Comparison of ENCODE assay signal across 18 cellular contexts in the genomic region with DNA sequence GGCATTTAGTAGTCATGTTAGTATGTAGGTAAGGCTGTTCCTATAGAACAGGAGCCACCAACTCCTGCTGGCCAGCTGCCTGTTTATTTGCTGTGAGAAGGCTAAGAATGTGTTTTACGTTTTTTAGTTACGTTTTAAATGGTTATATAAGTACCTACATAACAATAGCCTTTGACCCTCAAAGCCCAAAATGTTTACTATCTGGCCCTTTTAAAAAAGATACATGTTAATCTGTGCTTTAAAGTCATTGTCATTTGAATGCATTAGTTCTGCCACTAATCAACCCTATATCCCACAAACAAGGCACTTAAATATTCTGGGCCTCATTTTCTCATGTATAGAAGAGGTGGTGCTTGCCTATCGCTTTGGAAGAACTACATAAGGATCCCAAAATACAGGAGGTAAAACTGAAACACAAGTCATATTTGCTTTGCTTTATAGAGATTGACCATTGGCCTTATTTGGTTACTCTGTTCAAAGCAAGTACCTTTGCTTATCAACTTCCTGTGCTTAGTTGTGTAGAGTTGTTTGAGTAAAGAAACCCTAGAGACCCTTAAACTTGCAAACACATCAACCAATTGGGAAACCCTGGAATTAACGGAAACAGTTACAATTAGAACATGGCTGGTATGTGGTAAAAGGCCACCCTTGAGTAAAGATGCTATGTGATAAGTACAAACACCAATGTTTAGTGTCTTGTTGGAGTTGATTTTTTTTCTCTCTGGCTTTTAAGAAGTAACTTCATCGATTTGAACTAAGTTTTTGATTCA. TPM values are rescaled to one million over a fixed set of nuclear protein-coding genes. Genes with fewer than 3 reads are reported as not detected.
DNase-seq lines count a peak whose midpoint lies in the region; ATAC-seq and TF ChIP-seq lines count a peak whose summit lies in the region.
"Had no signal": no experiment of that assay in that cellular context is flagged by ENCODE, and none has a peak within 500 bp of the region (broad histone marks: within the 10 kb centered on the region; RNA-seq: fewer than 3 reads in every experiment).

No MANE protein-coding gene starts in this region.

- POLR2A ChIA-PET in CD4-positive, alpha-beta T cell (lab: Charles Lee), result no interaction called here

- H3K27ac Mint-ChIP-seq in CD4-positive, alpha-beta T cell, result peak overlapping the region; percentile 55
- no peak overlapping the region for H3K27ac Mint-ChIP-seq in endothelial cell (ENCODE audit: unreplicated experiment)
- no peak overlapping the region for H3K27ac Mint-ChIP-seq in nephron progenitor cell

- H3K9ac ChIP-seq in HUES48 (ENCODE audit: low read depth, low read length), result no peak overlapping the region

- H3K4me3 Mint-ChIP-seq in CD4-positive, alpha-beta T cell, result no peak overlapping the region
- peak overlapping the region; percentile 39 for H3K4me3 Mint-ChIP-seq in endothelial cell (ENCODE audit: unreplicated experiment)
- H3K4me3 Mint-ChIP-seq in nephron progenitor cell, result no peak overlapping the region
- H3K4me3 Mint-ChIP-seq: CD4-positive, CD25-positive, alpha-beta regulatory T cell had no signal

- CTCF ChIA-PET in CD4-positive, alpha-beta T cell (lab: Charles Lee), result no interaction called here

- H3K27me3 ChIP-seq in CD4-positive, alpha-beta T cell (ENCODE audit: control insufficient read depth, insufficient read depth, low read length), result no peaks in the 10 kb centered on the region
- H3K27me3 ChIP-seq in HUES48 (ENCODE audit: control insufficient read depth, insufficient read depth, low read length) (no peaks in the 10 kb centered on the region), lower lobe of right lung (ENCODE audit: low read depth) (no peaks in the 10 kb centered on the region)

- ATAC-seq in CD4-positive, alpha-beta T cell (ENCODE audit: poor library complexity), result no peak
- ATAC-seq in lower lobe of right lung (peak; percentile 70 to 88), HG02763 (IDR thresholded peaks at IDR 0.05; ENCODE audit: unreplicated experiment) (no peak)
- ATAC-seq: Right ventricle myocardium inferior had no signal

- TF ChIP-seq CTCF in CD4-positive, alpha-beta T cell (IDR thresholded peaks at IDR 0.05), result no peak
- no peak for TF ChIP-seq CTCF in endothelial cell (IDR thresholded peaks at IDR 0.05; ENCODE audit: unreplicated experiment)
- no peak for TF ChIP-seq CTCF in lower lobe of right lung (IDR thresholded peaks at IDR 0.05)
- TF ChIP-seq CTCF in nephron progenitor cell (IDR thresholded peaks at IDR 0.05), result no peak

- H3K36me3 Mint-ChIP-seq in CD4-positive, alpha-beta T cell (ENCODE audit: low read depth), result peaks cover 70% of the 10 kb centered on the region
- H3K36me3 Mint-ChIP-seq in endothelial cell (ENCODE audit: low read depth, unreplicated experiment) (peaks cover 36% of the 10 kb centered on the region), nephron progenitor cell (ENCODE audit: low read depth) (peaks cover 75% of the 10 kb centered on the region)

- H3K4me3 ChIP-seq in HUES48 (ENCODE audit: low read depth, low read length) (no peak overlapping the region), lower lobe of right lung (no peak overlapping the region)
- H3K4me3 ChIP-seq: SK-N-MC had no signal

- peaks cover 2% of the 10 kb centered on the region for H3K9me3 Mint-ChIP-seq in CD4-positive, alpha-beta T cell
- no peaks in the 10 kb centered on the region for H3K9me3 Mint-ChIP-seq in endothelial cell (ENCODE audit: unreplicated experiment)
- no peaks in the 10 kb centered on the region for H3K9me3 Mint-ChIP-seq in nephron progenitor cell

- H3K36me3 ChIP-seq in HUES48 (ENCODE audit: control insufficient read depth, insufficient read depth, low read length) (peaks cover 36% of the 10 kb centered on the region), lower lobe of right lung (peaks cover 69% of the 10 kb centered on the region)

- no peaks in the 10 kb centered on the region for H3K9me3 ChIP-seq in CD4-positive, alpha-beta T cell (ENCODE audit: control insufficient read depth, low read length)
- no peaks in the 10 kb centered on the region for H3K9me3 ChIP-seq in HUES48 (ENCODE audit: control insufficient read depth, insufficient read depth, low read length)
- H3K9me3 ChIP-seq in lower lobe of right lung, result no peaks in the 10 kb centered on the region

- H3K27me3 Mint-ChIP-seq in CD4-positive, alpha-beta T cell, result no peaks in the 10 kb centered on the region
- no peaks in the 10 kb centered on the region for H3K27me3 Mint-ChIP-seq in endothelial cell (ENCODE audit: unreplicated experiment)
- no peaks in the 10 kb centered on the region for H3K27me3 Mint-ChIP-seq in nephron progenitor cell (ENCODE audit: low read depth, poor library complexity)
- H3K27me3 Mint-ChIP-seq: CD4-positive, CD25-positive, alpha-beta regulatory T cell had no signal

- no peak for DNase-seq in CD4-positive, alpha-beta T cell
- DNase-seq in endothelial cell (ENCODE audit: low spot score) (no peak), lower lobe of right lung (no peak), NCI-H524 treated with DMSO at 0.1 percent for 48 hours (lab: John Stamatoyannopoulos, UW) (no peak), nephron progenitor cell (no peak)
- DNase-seq: AML-193; CD4-positive, CD25-positive, alpha-beta regulatory T cell; DMS79 treated with DMSO at 0.1 percent for 48 hours; KBM-7; NCI-H1048; NCI-H1694 treated with DMSO at 0.1 percent for 48 hours; NCI-H446 treated with DMSO at 0.1 percent for 48 hours; NCI-H82 had no signal

- H3K4me1 ChIP-seq in HUES48 (ENCODE audit: control insufficient read depth, insufficient read depth, low read length), result peaks cover 19% of the 10 kb centered on the region
- no peaks in the 10 kb centered on the region for H3K4me1 ChIP-seq in lower lobe of right lung

- H3K27ac ChIP-seq in CD4-positive, alpha-beta T cell (ENCODE audit: low read depth, low read length), result no peak overlapping the region
- H3K27ac ChIP-seq in HUES48 (ENCODE audit: low read depth, low read length) (peak overlapping the region; percentile 63), lower lobe of right lung (no peak overlapping the region)
- H3K27ac ChIP-seq: SK-N-MC had no signal

- H3K4me1 Mint-ChIP-seq in CD4-positive, alpha-beta T cell (ENCODE audit: low read depth), result no peaks in the 10 kb centered on the region
- H3K4me1 Mint-ChIP-seq in endothelial cell (ENCODE audit: unreplicated experiment) (no peaks in the 10 kb centered on the region), nephron progenitor cell (no peaks in the 10 kb centered on the region)

- intact Hi-C loops in CD4-positive, alpha-beta T cell (cut with DNase I, micrococcal nuclease), result no loop called here
- intact Hi-C loops in lower lobe of right lung (cut with DNase I), result no loop called here

RNA-seq across cellular contexts. Expression of a gene that starts 25.9 kb away (rescaled TPM):
- total RNA-seq in CD4-positive, alpha-beta T cell, result 10 to 100 TPM; 32.2 to 32.9 TPM
- total RNA-seq in endothelial cell (ENCODE audit: unreplicated experiment) (57.9 TPM), lower lobe of right lung (34.2 TPM)

RNA-seq across cellular contexts. Expression of a gene that starts 32.2 kb away (rescaled TPM):
- 10 to 100 TPM; 41.0 to 42.9 TPM for total RNA-seq in CD4-positive, alpha-beta T cell
- 191 TPM for total RNA-seq in endothelial cell (ENCODE audit: unreplicated experiment)
- 194 TPM for total RNA-seq in lower lobe of right lung

RNA-seq across cellular contexts. Expression of a gene that starts 47.9 kb away (rescaled TPM):
- total RNA-seq in CD4-positive, alpha-beta T cell, result not detected
- not detected for total RNA-seq in endothelial cell (ENCODE audit: unreplicated experiment)
- 5.3 TPM for total RNA-seq in lower lobe of right lung
- total RNA-seq: CD4-positive, CD25-positive, alpha-beta regulatory T cell; H4; Right ventricle myocardium inferior had no signal

Comparison
In these comparisons a context has a peak if more than half of its experiments do, and no peak if none do; other contexts are left out.
1. ATAC-seq: peak in lower lobe of right lung (2 of 2); none in CD4-positive, alpha-beta T cell (single experiment) and HG02763 (single experiment).